Comparison of ENCODE assay signal across 17 cellular contexts in genomic region chr1:10640843-10641553, GRCh38.
DNase-seq lines count a peak whose midpoint lies in the region; ATAC-seq, FAIRE-seq and TF ChIP-seq lines count a peak whose summit lies in the region.
"Had no signal": no experiment of that assay in that cellular context is flagged by ENCODE, and none has a peak within 500 bp of the region (broad histone marks: within the 10 kb centered on the region; RNA-seq: fewer than 3 reads in every experiment).

No MANE protein-coding gene starts in this region.

- no peak overlapping the region for H4K8ac ChIP-seq in mesenchymal stem cell (ENCODE audit: low read length)

- no peak for FAIRE-seq in kidney (lab: Jason Lieb, UNC)
- FAIRE-seq: endothelial cell of umbilical vein, GM18507 had no signal

- DNase-seq in NCI-H69 (lab: John Stamatoyannopoulos, UW) (peak; percentile 44), ascending aorta (ENCODE audit: low spot score in 2 of 2) (no peak), mesenchymal stem cell (no peak), suprapubic skin (ENCODE audit: low spot score in 2 of 2) (no peak), natural killer cell (no peak), GDM1 (lab: John Stamatoyannopoulos, UW) (no peak), kidney (no peak)
- no peak for DNase-seq in activated T-cell treated with anti-CD3 and anti-CD28 coated beads, Interleukin-2, amount 50 U/mL, for 4 hours
- DNase-seq: brain microvascular endothelial cell, dermis blood vessel endothelial cell, islet precursor cell, midbrain, trophoblast cell had no signal

- TF ChIP-seq CTCF in ascending aorta (IDR thresholded peaks at IDR 0.05) (no peak), suprapubic skin (IDR thresholded peaks at IDR 0.05) (no peak), natural killer cell (IDR thresholded peaks at IDR 0.05) (no peak), kidney (IDR thresholded peaks at IDR 0.05; ENCODE audit: borderline replicate concordance, extremely low read depth, insufficient read depth) (no peak)

- H3K4ac ChIP-seq in mesenchymal stem cell (ENCODE audit: low read depth in 1 of 2, low read length in 2 of 2): no peak overlapping the region

- no peak overlapping the region for H3K4me3 Mint-ChIP-seq in natural killer cell
- no peak overlapping the region for H3K4me3 Mint-ChIP-seq in activated T-cell treated with anti-CD3 and anti-CD28 coated beads, Interleukin-2, amount 50 U/mL, for 4 hours

- no peaks in the 10 kb centered on the region for H3K36me3 Mint-ChIP-seq in natural killer cell
- peaks cover 3% of the 10 kb centered on the region for H3K36me3 Mint-ChIP-seq in activated T-cell treated with anti-CD3 and anti-CD28 coated beads, Interleukin-2, amount 50 U/mL, for 4 hours (ENCODE audit: insufficient read depth)
- H3K36me3 Mint-ChIP-seq: activated naive CD4-positive, alpha-beta T cell treated with anti-CD3 and anti-CD28 coated beads, Interleukin-2, amount 50 U/mL, for 72 hours had no signal

- no peak overlapping the region for H3K27ac Mint-ChIP-seq in natural killer cell

- no peak overlapping the region for H3K4me3 ChIP-seq in ascending aorta
- no peak overlapping the region for H3K4me3 ChIP-seq in mesenchymal stem cell (ENCODE audit: insufficient read depth in 1 of 2, low read depth in 1 of 2, low read length in 2 of 2)
- H3K4me3 ChIP-seq in suprapubic skin: no peak overlapping the region
- H3K4me3 ChIP-seq in kidney (ENCODE audit: low read length in 2 of 2): no peak overlapping the region

- H3K27me3 ChIP-seq in ascending aorta (no peaks in the 10 kb centered on the region), mesenchymal stem cell (ENCODE audit: control insufficient read depth in 1 of 2, insufficient read depth in 1 of 2, low read length in 2 of 2) (peaks cover 0 to 33% of the 10 kb centered on the region in 2 experiments), suprapubic skin (no peaks in the 10 kb centered on the region)

- H3K9me3 ChIP-seq in ascending aorta: no peaks in the 10 kb centered on the region
- no peaks in the 10 kb centered on the region for H3K9me3 ChIP-seq in mesenchymal stem cell (ENCODE audit: control insufficient read depth, low read length)
- H3K9me3 ChIP-seq in suprapubic skin: no peaks in the 10 kb centered on the region
- H3K9me3 ChIP-seq in kidney (ENCODE audit: control insufficient read depth in 1 of 2, low read length in 2 of 2): no peaks in the 10 kb centered on the region

- no peak overlapping the region for H3K18ac ChIP-seq in mesenchymal stem cell (ENCODE audit: low read depth in 1 of 2, low read length in 2 of 2)

- H4K91ac ChIP-seq in mesenchymal stem cell (ENCODE audit: low read length): no peak overlapping the region

- intact Hi-C loops in ascending aorta (cut with DNase I) (no loop called here), natural killer cell (cut with micrococcal nuclease) (no loop called here), kidney (cut with DNase I) (no loop called here)

- no peak for ATAC-seq in natural killer cell
- no peak for ATAC-seq in activated T-cell treated with anti-CD3 and anti-CD28 coated beads, Interleukin-2, amount 50 U/mL, for 4 hours

- H3K4me1 ChIP-seq in ascending aorta: peaks cover 15 to 19% of the 10 kb centered on the region in 2 donors
- peaks cover 21% of the 10 kb centered on the region for H3K4me1 ChIP-seq in mesenchymal stem cell (ENCODE audit: control insufficient read depth, insufficient read depth, low read depth, low read length)
- peaks cover 72% of the 10 kb centered on the region for H3K4me1 ChIP-seq in suprapubic skin
- peaks cover 0 to 6% of the 10 kb centered on the region in 2 donors for H3K4me1 ChIP-seq in kidney (ENCODE audit: control insufficient read depth in 1 of 2, insufficient read depth in 1 of 2, low read depth in 1 of 2, low read length in 2 of 2)

- no peaks in the 10 kb centered on the region for H3K27me3 Mint-ChIP-seq in natural killer cell (ENCODE audit: low read depth in 2 of 2)
- no peaks in the 10 kb centered on the region for H3K27me3 Mint-ChIP-seq in activated T-cell treated with anti-CD3 and anti-CD28 coated beads, Interleukin-2, amount 50 U/mL, for 4 hours (ENCODE audit: low read depth)

- H2BK15ac ChIP-seq in mesenchymal stem cell (ENCODE audit: low read depth, poor library complexity, severe bottlenecking): peak overlapping the region; percentile 30

- H3K9ac ChIP-seq in mesenchymal stem cell (ENCODE audit: low read length): no peak overlapping the region
- H3K9ac ChIP-seq in kidney (ENCODE audit: low read length in 2 of 2): peak overlapping the region in 1 of 2 donors; percentile 55

- no peaks in the 10 kb centered on the region for H3K79me1 ChIP-seq in mesenchymal stem cell (replicated peaks; ENCODE audit: low read length, poor library complexity, severe bottlenecking)

- H3K27ac ChIP-seq in ascending aorta (peak overlapping the region; percentile 58 to 71), mesenchymal stem cell (ENCODE audit: low read length, poor library complexity, severe bottlenecking) (no peak overlapping the region), suprapubic skin (peak overlapping the region; percentile 49), kidney (ENCODE audit: low read depth in 2 of 2, low read length in 2 of 2) (peak overlapping the region in 1 of 2 donors; percentile 23)
- H3K27ac ChIP-seq: brain microvascular endothelial cell had no signal

- no peak overlapping the region for H3K4me2 ChIP-seq in mesenchymal stem cell (ENCODE audit: low read length, poor library complexity, severe bottlenecking)

- WGBS in mesenchymal stem cell: 92% methylated on average over 15 of the region's 16 CpGs
- WGBS in suprapubic skin: 79% methylated on average over 4 of the region's 16 CpGs

- no peak overlapping the region for H2BK12ac ChIP-seq in mesenchymal stem cell (ENCODE audit: low read length in 2 of 2)

- no peaks in the 10 kb centered on the region for H3K9me3 Mint-ChIP-seq in natural killer cell
- H3K9me3 Mint-ChIP-seq in activated T-cell treated with anti-CD3 and anti-CD28 coated beads, Interleukin-2, amount 50 U/mL, for 4 hours: no peaks in the 10 kb centered on the region
- H3K9me3 Mint-ChIP-seq: activated naive CD4-positive, alpha-beta T cell treated with anti-CD3 and anti-CD28 coated beads, Interleukin-2, amount 50 U/mL, for 72 hours; neural crest cell had no signal

- H3K36me3 ChIP-seq in ascending aorta: peaks cover 42% of the 10 kb centered on the region in 2 donors
- peaks cover 0 to under 1% of the 10 kb centered on the region in 2 experiments for H3K36me3 ChIP-seq in mesenchymal stem cell (ENCODE audit: control insufficient read depth in 1 of 2, insufficient read depth in 2 of 2, low read depth in 1 of 2, low read length in 2 of 2)
- H3K36me3 ChIP-seq in suprapubic skin: peaks cover 27% of the 10 kb centered on the region
- peaks cover 0 to 12% of the 10 kb centered on the region in 2 donors for H3K36me3 ChIP-seq in kidney (ENCODE audit: control insufficient read depth in 1 of 2, insufficient read depth in 2 of 2, low read length in 2 of 2)
- H3K36me3 ChIP-seq: brain microvascular endothelial cell had no signal

- no peak overlapping the region for H2AFZ ChIP-seq in mesenchymal stem cell (ENCODE audit: low read depth, low read length)

- H3K23ac ChIP-seq in mesenchymal stem cell (ENCODE audit: low read length in 2 of 2): no peak overlapping the region

- no peak overlapping the region for H2BK120ac ChIP-seq in mesenchymal stem cell (ENCODE audit: low read depth, low read length)

- peaks cover 0 to 5% of the 10 kb centered on the region in 2 donors for H3K4me1 Mint-ChIP-seq in natural killer cell
- H3K4me1 Mint-ChIP-seq in activated T-cell treated with anti-CD3 and anti-CD28 coated beads, Interleukin-2, amount 50 U/mL, for 4 hours (ENCODE audit: low read depth): peaks cover 1% of the 10 kb centered on the region
- H3K4me1 Mint-ChIP-seq: neural crest cell had no signal

- no peak for TF ChIP-seq POLR2A in suprapubic skin (IDR thresholded peaks at IDR 0.05)

- no peak overlapping the region for H2BK5ac ChIP-seq in mesenchymal stem cell (ENCODE audit: low read depth, low read length, poor library complexity, severe bottlenecking)

- no peak for TF ChIP-seq EP300 in suprapubic skin (IDR thresholded peaks at IDR 0.05)

- H3K14ac ChIP-seq in mesenchymal stem cell (ENCODE audit: low read length in 2 of 2): no peak overlapping the region

- H2AK5ac ChIP-seq in mesenchymal stem cell (ENCODE audit: low read length, severe bottlenecking): no peak overlapping the region
